27 cellular contexts compared by ENCODE assay signal in genomic region chr7:38881947-38882684, GRCh38. TPM values are rescaled to one million over a fixed set of nuclear protein-coding genes. Genes with fewer than 3 reads are reported as not detected.
DNase-seq lines count a peak whose midpoint lies in the region; ATAC-seq, FAIRE-seq and TF ChIP-seq lines count a peak whose summit lies in the region.
"Had no signal": no experiment of that assay in that cellular context is flagged by ENCODE, and none has a peak within 500 bp of the region (broad histone marks: within the 10 kb centered on the region; RNA-seq: fewer than 3 reads in every experiment).

No MANE protein-coding gene starts in this region.

- no peaks in the 10 kb centered on the region for H3F3A ChIP-seq in MM.1S (ENCODE audit: insufficient read depth, low read length)

- no peaks in the 10 kb centered on the region for H3K27me3 Mint-ChIP-seq in Caco-2 (ENCODE audit: insufficient read depth, unreplicated experiment)
- no peaks in the 10 kb centered on the region for H3K27me3 Mint-ChIP-seq in neural crest cell (ENCODE audit: low read depth)
- H3K27me3 Mint-ChIP-seq: CD4-positive, alpha-beta T cell; naive thymus-derived CD4-positive, alpha-beta T cell had no signal

- no peak overlapping the region for H3K4me3 Mint-ChIP-seq in Caco-2 (ENCODE audit: unreplicated experiment)
- H3K4me3 Mint-ChIP-seq in neural crest cell: no peak overlapping the region
- H3K4me3 Mint-ChIP-seq: CD4-positive, alpha-beta T cell had no signal

- peak overlapping the region; percentile 18 for H3K27ac Mint-ChIP-seq in Caco-2 (ENCODE audit: unreplicated experiment)
- peak overlapping the region; percentile 79 for H3K27ac Mint-ChIP-seq in neural crest cell (ENCODE audit: unreplicated experiment)
- H3K27ac Mint-ChIP-seq: CD4-positive, alpha-beta T cell had no signal

- in situ Hi-C loops in K562 (cut with MboI): no loop called here

- H3K36me3 Mint-ChIP-seq in Caco-2 (ENCODE audit: insufficient read depth, unreplicated experiment) (no peaks in the 10 kb centered on the region), neural crest cell (ENCODE audit: low read depth) (peaks cover 15% of the 10 kb centered on the region)

- H3K4me3 ChIP-seq in Caco-2 (ENCODE audit: low read depth, low read length) (no peak overlapping the region), K562 (no peak overlapping the region), psoas muscle (no peak overlapping the region), MM.1S (ENCODE audit: low read length) (no peak overlapping the region)
- H3K4me3 ChIP-seq: adrenal gland, heart right ventricle, SK-N-MC, upper lobe of left lung had no signal

- intact Hi-C loops in Caco-2 (cut with micrococcal nuclease; ENCODE audit: unreplicated experiment): loop anchor here (1.0 kb wide), 1 partner anchor 85 kb away; no protein-coding TSS in a partner anchor
- intact Hi-C loops in K562 (cut with micrococcal nuclease): no loop called here
- intact Hi-C loops in psoas muscle (cut with DNase I): no loop called here

- H3K9me3 ChIP-seq in Caco-2 (no peaks in the 10 kb centered on the region), K562 (replicated peaks; ENCODE audit: control insufficient read depth, insufficient read depth, low read depth, low read length) (no peaks in the 10 kb centered on the region), psoas muscle (no peaks in the 10 kb centered on the region), MM.1S (replicated peaks; ENCODE audit: insufficient read depth, low read length) (no peaks in the 10 kb centered on the region)
- H3K9me3 ChIP-seq: adrenal gland, upper lobe of left lung had no signal

- H3K27me3 ChIP-seq in Caco-2 (replicated peaks; ENCODE audit: control insufficient read depth, insufficient read depth, low read length) (no peaks in the 10 kb centered on the region), K562 (ENCODE audit: control insufficient read depth in 2 of 2, insufficient read depth in 2 of 2, low read length in 2 of 2) (no peaks in the 10 kb centered on the region), psoas muscle (ENCODE audit: insufficient read depth in 3 of 3, low read length in 2 of 3) (no peaks in the 10 kb centered on the region), MM.1S (replicated peaks; ENCODE audit: insufficient read depth, low read length) (no peaks in the 10 kb centered on the region)
- H3K27me3 ChIP-seq: adrenal gland, heart right ventricle, upper lobe of left lung had no signal

- no TSS peak for BruUV-seq in Caco-2 (replicated peaks; lab: Mats Ljungman, UMichigan)
- BruUV-seq in K562 (replicated peaks; lab: Mats Ljungman, UMichigan): no TSS peak

- CTCF ChIA-PET in Caco-2 (lab: Charles Lee) (no interaction called here), K562 (lab: Yijun Ruan, JAX; ENCODE audit: low intra/inter-chr PET ratio) (no interaction called here)

- no peak for TF ChIP-seq EP300 in K562 (IDR thresholded peaks at IDR 0.05; ENCODE audit: low read length)

- POLR2A ChIA-PET in Caco-2 (lab: Charles Lee) (no interaction called here), K562 (lab: Yijun Ruan, JAX) (interaction anchor here (0.9 kb wide), 1 partner anchor 20 kb away, joined by 3 read pairs; no protein-coding TSS in a partner anchor)

- TF ChIP-seq POLR2A in K562 (conservative IDR thresholded peaks at IDR 0.05): no peak

- 69% methylated on average over 2 of the region's 2 CpGs for WGBS in K562 (ENCODE audit: insufficient coverage, low coverage, missing lambda C conversion rate)
- 49 to 98% (median 73%) methylated on average over 2 of the region's 2 CpGs for WGBS in psoas muscle, 3 donors

- no peak overlapping the region for H3K27ac ChIP-seq in K562 (ENCODE audit: extremely low read depth, low read depth, low read length)
- no peak overlapping the region for H3K27ac ChIP-seq in psoas muscle
- no peak overlapping the region for H3K27ac ChIP-seq in MM.1S (ENCODE audit: low read length)
- H3K27ac ChIP-seq: adrenal gland, heart right ventricle, SK-N-MC, upper lobe of left lung had no signal

- H3K4me1 ChIP-seq in Caco-2: no peaks in the 10 kb centered on the region
- H3K4me1 ChIP-seq in K562 (replicated peaks in 1 of 2; ENCODE audit: control insufficient read depth in 2 of 2, insufficient read depth in 2 of 2, low read length in 2 of 2): no peaks in the 10 kb centered on the region; a peak in 2 of 5 replicates
- no peaks in the 10 kb centered on the region for H3K4me1 ChIP-seq in psoas muscle
- 0 out of 2 replicates have a peak, but pooled peaks cover 4% of the 10 kb centered on the region for H3K4me1 ChIP-seq in MM.1S (ENCODE audit: low read length)
- H3K4me1 ChIP-seq: adrenal gland, upper lobe of left lung had no signal

- no peaks in the 10 kb centered on the region for H3K9me1 ChIP-seq in K562 (ENCODE audit: control insufficient read depth, insufficient read depth, low read length)

- H3K36me3 ChIP-seq in Caco-2 (ENCODE audit: control insufficient read depth, insufficient read depth, low read length) (no peaks in the 10 kb centered on the region), K562 (ENCODE audit: control insufficient read depth, insufficient read depth, low read length) (no peaks in the 10 kb centered on the region; the same call in 2 of the 3 replicates), psoas muscle (ENCODE audit: insufficient read depth in 1 of 2, low read depth in 1 of 2) (no peaks in the 10 kb centered on the region), MM.1S (replicated peaks; ENCODE audit: insufficient read depth, low read length) (no peaks in the 10 kb centered on the region)
- H3K36me3 ChIP-seq: adrenal gland, heart right ventricle, upper lobe of left lung had no signal

- H3K9ac ChIP-seq in K562 (ENCODE audit: insufficient read depth in 1 of 2, low read depth in 2 of 2, low read length in 2 of 2) (no peak overlapping the region), MM.1S (ENCODE audit: low read length) (no peak overlapping the region)

- FAIRE-seq in K562 (lab: Jason Lieb, UNC): no peak
- FAIRE-seq: D721Med, frontal cortex had no signal

- no peak for TF ChIP-seq RAD21 in K562 (CRISPR knock-in tag; conservative IDR thresholded peaks at IDR 0.05 in 1 of 2, IDR thresholded peaks at IDR 0.05 in 1 of 2)

- ATAC-seq in K562 (no peak), GM18858 (IDR thresholded peaks at IDR 0.05; ENCODE audit: unreplicated experiment) (no peak), psoas muscle (no peak)
- ATAC-seq: heart right ventricle; naive thymus-derived CD4-positive, alpha-beta T cell had no signal

- no peak overlapping the region for H3K4me2 ChIP-seq in K562 (ENCODE audit: insufficient read depth, low read length)
- H3K4me2 ChIP-seq in MM.1S (ENCODE audit: low read depth, low read length): no peak overlapping the region

- H3K79me2 ChIP-seq in K562 (ENCODE audit: control insufficient read depth, insufficient read depth, low read length) (0 out of 3 replicates have a peak, but pooled peaks cover 5% of the 10 kb centered on the region), MM.1S (ENCODE audit: low read length) (peaks cover 37% of the 10 kb centered on the region)

- peak; percentile 19 for DNase-seq in activated CD4-positive, alpha-beta T cell treated with anti-CD3 and anti-CD28 coated beads for 48 hours
- no peak for DNase-seq in activated CD4-positive, alpha-beta T cell treated with anti-CD3 and anti-CD28 coated beads, Interleukin-2, amount 50 U/mL, for 48 hours
- DNase-seq in Caco-2 (no peak), K562 (ENCODE audit: extremely low read depth in 1 of 4, low spot score in 3 of 4) (no peak), neural crest cell (ENCODE audit: low read depth, low spot score) (no peak), psoas muscle (no peak), MM.1S (no peak)
- DNase-seq: 8988T; activated CD8-positive, alpha-beta memory T cell treated with anti-CD3 and anti-CD28 coated beads for 24 hours; activated gamma-delta T cell treated with Interleukin-2 at 50 U/mL for 16 hours; adrenal gland; CD4-positive, alpha-beta T cell; cerebellar nuclear complex; dermis blood vessel endothelial cell; heart right ventricle; midbrain; naive thymus-derived CD4-positive, alpha-beta T cell; NCI-H1092 treated with DMSO at 0.1 percent for 48 hours; NCI-H1694 treated with DMSO at 0.1 percent for 48 hours; stimulated activated CD4-positive, alpha-beta T cell treated with anti-CD3 and anti-CD28 coated beads, Interleukin-4, amount 100 ng/mL, for 1 hour; substantia nigra; T-helper 1 cell had no signal

- H2AFZ ChIP-seq in K562 (ENCODE audit: low read depth, low read length): no peak overlapping the region
- H2AFZ ChIP-seq in MM.1S (ENCODE audit: low read length): no peak overlapping the region

- TF ChIP-seq CTCF in Caco-2 (IDR thresholded peaks at IDR 0.05; ENCODE audit: insufficient read depth in 1 of 2, low read depth in 1 of 2, low read length in 1 of 2, severe bottlenecking in 1 of 2, unreplicated experiment in 1 of 2) (no peak), K562 (IDR thresholded peaks at IDR 0.05 in 2 of 3, conservative IDR thresholded peaks at IDR 0.05 in 1 of 3; ENCODE audit: insufficient read depth in 2 of 3, low read depth in 1 of 3, low read length in 3 of 3) (no peak), neural crest cell (conservative IDR thresholded peaks at IDR 0.05) (no peak), psoas muscle (IDR thresholded peaks at IDR 0.05) (no peak), MM.1S (IDR thresholded peaks at IDR 0.05; ENCODE audit: low read length) (no peak)

- H3K4me1 Mint-ChIP-seq in Caco-2 (ENCODE audit: low read depth, unreplicated experiment): peaks cover 4% of the 10 kb centered on the region
- H3K4me1 Mint-ChIP-seq in neural crest cell: peaks cover 22% of the 10 kb centered on the region

- H3K9me3 Mint-ChIP-seq in Caco-2 (ENCODE audit: unreplicated experiment) (peaks cover 13% of the 10 kb centered on the region), neural crest cell (peaks cover 9% of the 10 kb centered on the region)
- H3K9me3 Mint-ChIP-seq: CD4-positive, alpha-beta T cell had no signal

- H4K20me1 ChIP-seq in K562 (replicated peaks; ENCODE audit: control insufficient read depth, insufficient read depth, low read length): no peaks in the 10 kb centered on the region
- H4K20me1 ChIP-seq in MM.1S (ENCODE audit: insufficient read depth, low read length): no peaks in the 10 kb centered on the region

- no peaks in the 10 kb centered on the region for H3K9me2 ChIP-seq in MM.1S (replicated peaks; ENCODE audit: insufficient read depth, low read length)

RNA-seq across cellular contexts. Expression of gene VPS41, which starts 26.9 kb away (rescaled TPM):
- 73.9 and 86.9 TPM in 2 replicates for total RNA-seq in Caco-2 (2022)
- total RNA-seq in K562 (2011; cell fraction: chromatin; rRNA removed; ENCODE audit: low replicate concordance): 25.9 and 119 TPM in 2 replicates
- 10.8 and 20.7 TPM in 2 replicates for total RNA-seq in K562 (2011; cell fraction: nucleolus; rRNA removed)
- 29.7 and 40.4 TPM in 2 replicates for total RNA-seq in K562 (2011; cell fraction: nucleoplasm; rRNA removed)
- 23.4 and 29.0 TPM in 2 replicates for total RNA-seq in K562 (2014; rRNA removed)
- total RNA-seq in K562 (2014; rRNA removed; fragmentation: Illumina TruSeq; extraction: Trizol): 46.8 and 51.1 TPM in 2 replicates
- 38.0 and 42.4 TPM in 2 replicates for total RNA-seq in K562 (2015; rRNA removed; fragmentation: Illumina TruSeq; extraction: Trizol)
- 42.7 and 44.1 TPM in 2 replicates for total RNA-seq in K562 (2021)
- 30.9 and 34.2 TPM in 2 replicates for polyA plus RNA-seq in K562 (2011; rRNA removed)
- 3.9 and 11.1 TPM in 2 replicates for polyA plus RNA-seq in K562 (2011; cell fraction: cytosol; rRNA removed)
- polyA plus RNA-seq in K562 (2011; cell fraction: nucleus; rRNA removed): 75.1 and 119 TPM in 2 replicates
- polyA plus RNA-seq in K562 (2012): 29.4 and 36.9 TPM in 2 replicates
- polyA plus RNA-seq in K562 (2014; fragmentation: Illumina TruSeq; extraction: Trizol): 32.1 and 38.6 TPM in 2 replicates
- polyA plus RNA-seq in K562 (2014; fragmentation: Nextera tagmentation; extraction: Ambion mirVana): 10 to 100 TPM; 21.9 to 23.0 TPM
- 17.5 and 17.7 TPM in 2 replicates for polyA plus RNA-seq in K562 (2014; rRNA removed)
- polyA minus RNA-seq in K562 (2011; rRNA and poly(A)+ RNA removed): 114 and 126 TPM in 2 replicates
- polyA minus RNA-seq in K562 (2011; cell fraction: cytosol; rRNA and poly(A)+ RNA removed): 12.6 and 14.3 TPM in 2 replicates
- 37.0 and 81.1 TPM in 2 replicates for polyA minus RNA-seq in K562 (2011; cell fraction: nucleus; rRNA and poly(A)+ RNA removed)
- 67.1 and 72.1 TPM in 2 replicates for total RNA-seq in neural crest cell
- total RNA-seq in psoas muscle: 10 to 100 TPM; 13.8 to 28.3 (median 20.3) TPM
- 10 to 100 TPM in 1 of 3 donors, 1 to 10 TPM in 2; 4.6 to 12.1 (median 5.7) TPM for polyA plus RNA-seq in psoas muscle
